8 cellular contexts compared by ENCODE assay signal in genomic region chr6:2765896-2766766, GRCh38. TPM values are rescaled to one million over a fixed set of nuclear protein-coding genes. Genes with fewer than 3 reads are reported as not detected.
DNase-seq lines count a peak whose midpoint lies in the region; ATAC-seq and TF ChIP-seq lines count a peak whose summit lies in the region.

No MANE protein-coding gene starts in this region.

- peaks cover 4 to 32% (median 24%) of the 10 kb centered on the region in 4 donors for H3K4me1 ChIP-seq in liver (ENCODE audit: control insufficient read depth in 4 of 4, insufficient read depth in 4 of 4, low read length in 3 of 4)

- H3K36me3 ChIP-seq in liver (ENCODE audit: control insufficient read depth in 4 of 4, insufficient read depth in 3 of 4, low read depth in 1 of 4, low read length in 3 of 4): peaks cover 0 to 3% (median under 1%) of the 10 kb centered on the region in 4 donors

- H3K9me3 ChIP-seq in liver (ENCODE audit: control insufficient read depth in 4 of 4, low read length in 3 of 4): no peaks in the 10 kb centered on the region

- H3K4me3 ChIP-seq in choroid plexus epithelial cell (ENCODE audit: low read depth, low read length): peak overlapping the region; percentile 71
- H3K4me3 ChIP-seq in liver (ENCODE audit: low read depth in 1 of 3, low read length in 3 of 3): peak overlapping the region; percentile 87 to 96 (median 92)

- no peaks in the 10 kb centered on the region for H3K27me3 ChIP-seq in liver (ENCODE audit: control insufficient read depth in 4 of 4, insufficient read depth in 4 of 4, low read length in 3 of 4)

- no peak for TF ChIP-seq CTCF in choroid plexus epithelial cell (conservative IDR thresholded peaks at IDR 0.05; ENCODE audit: low read depth, low read length)
- TF ChIP-seq CTCF in liver (IDR thresholded peaks at IDR 0.05; ENCODE audit: low read depth, low read length, missing input control): no peak

- DNase-seq in COLO668 (lab: John Stamatoyannopoulos, UW; ENCODE audit: unreplicated experiment): peak; percentile 70
- peak in 3 of 5 experiments; percentile 16 to 55 (median 38) for DNase-seq in T-helper 2 cell
- peak; percentile 40 for DNase-seq in choroid plexus epithelial cell (ENCODE audit: low read depth)
- peak; percentile 20 to 27 for DNase-seq in stimulated activated CD8-positive, alpha-beta memory T cell treated with anti-CD3 and anti-CD28 coated beads, Interleukin-2, amount 100 ng/mL, for 48 hours (ENCODE audit: low read depth in 2 of 2)
- DNase-seq in DMS79 (lab: John Stamatoyannopoulos, UW): no peak

- no peak for TF ChIP-seq RAD21 in liver (IDR thresholded peaks at IDR 0.05)

- peak overlapping the region; percentile 94 for H3K27ac ChIP-seq in liver (ENCODE audit: low read depth in 1 of 2, low read length in 2 of 2)

- under 1% methylated on average over 91 of the region's 91 CpGs for WGBS in liver

- H3K9ac ChIP-seq in liver (ENCODE audit: low read depth in 1 of 2, low read length in 2 of 2): peak overlapping the region; percentile 63 to 88

- peak; percentile 25 for ATAC-seq in GM19395 (IDR thresholded peaks at IDR 0.05; ENCODE audit: unreplicated experiment)
- peak; percentile 16 for ATAC-seq in HG03460 (IDR thresholded peaks at IDR 0.05; ENCODE audit: unreplicated experiment)

TF ChIP-seq in liver, 16 proteins besides CTCF, POLR2A, EP300 and RAD21:
- no peak for TF ChIP-seq HNF4G (IDR thresholded peaks at IDR 0.05)
- peak; percentile 14 for TF ChIP-seq YY1 (IDR thresholded peaks at IDR 0.05)
- TF ChIP-seq HNF4A (conservative IDR thresholded peaks at IDR 0.05): no peak
- TF ChIP-seq ZBTB33 (IDR thresholded peaks at IDR 0.05): no peak

RNA-seq across cellular contexts. Expression of gene WRNIP1, which starts 0.9 kb away (rescaled TPM):
- 10 to 100 TPM; 27.8 to 32.7 TPM for total RNA-seq in liver
- 10 to 100 TPM in 1 of 2 donors, 1 to 10 TPM in 1; 10.0 to 20.0 TPM for polyA plus RNA-seq in liver

RNA-seq across cellular contexts. Expression of gene MYLK4, which starts 15.4 kb away (rescaled TPM):
- under 1 TPM; 0.59 to 0.65 TPM for total RNA-seq in liver
- under 1 TPM; 0.07 to 0.18 TPM for polyA plus RNA-seq in liver
